18 cellular contexts compared by ENCODE assay signal in the genomic region with DNA sequence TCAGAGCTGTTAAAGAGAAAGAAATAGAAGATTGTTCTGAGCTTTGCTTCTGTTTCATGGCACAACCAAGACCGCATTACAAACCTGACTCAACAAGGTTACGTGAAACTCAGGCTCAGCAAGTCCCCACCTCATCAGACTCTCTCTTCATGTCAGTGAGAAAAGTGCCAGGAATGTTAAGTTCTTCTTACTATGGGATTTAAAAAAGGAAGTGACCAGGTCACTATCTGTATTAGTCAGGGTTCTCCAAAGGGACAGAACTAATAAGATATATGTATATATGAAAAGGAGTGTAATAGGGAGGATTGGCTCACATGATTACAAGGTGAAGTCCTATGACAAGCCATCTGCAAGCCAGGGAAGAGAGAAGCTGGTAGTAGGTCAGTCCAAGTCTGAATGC.
"Had no signal": no experiment of that assay in that cellular context is flagged by ENCODE, and none has a peak within 500 bp of the region (broad histone marks: within the 10 kb centered on the region; RNA-seq: fewer than 3 reads in every experiment).

No MANE protein-coding gene starts in this region.

- H3K27me3 Mint-ChIP-seq: activated CD4-positive, alpha-beta T cell treated with anti-CD3 and anti-CD28 coated beads, Interleukin-2, amount 10 ng/mL, durations not matched to agents 7 days and 5 days had no signal

- H3K9me3 Mint-ChIP-seq: natural killer cell had no signal

- H3K4me3 Mint-ChIP-seq: activated CD4-positive, alpha-beta T cell treated with anti-CD3 and anti-CD28 coated beads, Interleukin-2, amount 10 ng/mL, durations not matched to agents 7 days and 5 days; activated CD8-positive, alpha-beta T cell treated with anti-CD3 and anti-CD28 coated beads, Interleukin-2, amount 10 ng/mL, durations not matched to agents 7 days and 5 days; activated T-helper 1 cell treated with anti-CD3 and anti-CD28 coated beads, Interleukin-12 subunit alpha, Interleukin-12 subunit beta, Interleukin-2, Interleukin-4 antibody, amounts not matched to agents 30 ng/mL and 10 ng/mL and 1 ng/mL, durations not matched to agents 14 hours and 24 hours and 36 hours; endodermal cell; natural killer cell had no signal

- ATAC-seq: activated CD4-positive, CD25-positive, alpha-beta regulatory T cell treated with anti-CD3 and anti-CD28 coated beads, Interleukin-2, amount 50 U/mL, for 24 hours; activated CD8-positive, alpha-beta T cell treated with anti-CD3 and anti-CD28 coated beads, Interleukin-2, amount 10 ng/mL, durations not matched to agents 7 days and 5 days; activated naive CD4-positive, alpha-beta T cell treated with anti-CD3 and anti-CD28 coated beads, Interleukin-2, amount 50 U/mL, for 72 hours; left lung; natural killer cell; stimulated activated naive CD8-positive, alpha-beta T cell treated with anti-CD3 and anti-CD28 coated beads, Interleukin-15, Interleukin-2, amounts not matched to agents 100 U/mL and 50 U/mL, for 24 hours; upper lobe of right lung had no signal

- H3K27ac ChIP-seq: adrenal gland, ascending aorta, left lung, upper lobe of right lung, VCaP had no signal

- H3K36me3 ChIP-seq: adrenal gland, ascending aorta, left lung, upper lobe of right lung had no signal

- DNase-seq: activated CD4-positive, alpha-beta T cell treated with anti-CD3 and anti-CD28 coated beads, Interleukin-2, amount 10 ng/mL, durations not matched to agents 7 days and 5 days; activated CD8-positive, alpha-beta T cell treated with anti-CD3 and anti-CD28 coated beads, Interleukin-2, amount 10 ng/mL, durations not matched to agents 7 days and 5 days; activated gamma-delta T cell; adrenal gland; cortex of kidney; endodermal cell; foreskin melanocyte; left lung; midbrain; natural killer cell; stimulated activated CD4-positive, alpha-beta T cell treated with anti-CD3 and anti-CD28 coated beads, Interleukin-4, amount 100 ng/mL, for 4 hours; stimulated activated naive CD8-positive, alpha-beta T cell treated with anti-CD3 and anti-CD28 coated beads, Interleukin-15, Interleukin-2, amounts not matched to agents 100 U/mL and 50 U/mL, for 24 hours; upper lobe of right lung had no signal

- H3K4me3 ChIP-seq: adrenal gland, ascending aorta, left lung, upper lobe of right lung had no signal

- H3K27ac Mint-ChIP-seq: activated CD4-positive, alpha-beta T cell treated with anti-CD3 and anti-CD28 coated beads, Interleukin-2, amount 10 ng/mL, durations not matched to agents 7 days and 5 days; activated CD8-positive, alpha-beta T cell treated with anti-CD3 and anti-CD28 coated beads, Interleukin-2, amount 10 ng/mL, durations not matched to agents 7 days and 5 days; activated naive CD4-positive, alpha-beta T cell treated with anti-CD3 and anti-CD28 coated beads, Interleukin-2, amount 50 U/mL, for 72 hours; activated T-helper 1 cell treated with anti-CD3 and anti-CD28 coated beads, Interleukin-12 subunit alpha, Interleukin-12 subunit beta, Interleukin-2, Interleukin-4 antibody, amounts not matched to agents 30 ng/mL and 10 ng/mL and 1 ng/mL, durations not matched to agents 14 hours and 24 hours and 36 hours; endodermal cell; natural killer cell had no signal

- H3K4me1 ChIP-seq: adrenal gland, ascending aorta, left lung had no signal

- H3K36me3 Mint-ChIP-seq: activated naive CD4-positive, alpha-beta T cell treated with anti-CD3 and anti-CD28 coated beads, Interleukin-2, amount 50 U/mL, for 72 hours; natural killer cell had no signal

- H3K9me3 ChIP-seq: adrenal gland, ascending aorta, upper lobe of right lung had no signal

- H3K27me3 ChIP-seq: adrenal gland, ascending aorta, left lung, upper lobe of right lung had no signal
